1 cellular context compared by ENCODE assay signal in the genomic region with DNA sequence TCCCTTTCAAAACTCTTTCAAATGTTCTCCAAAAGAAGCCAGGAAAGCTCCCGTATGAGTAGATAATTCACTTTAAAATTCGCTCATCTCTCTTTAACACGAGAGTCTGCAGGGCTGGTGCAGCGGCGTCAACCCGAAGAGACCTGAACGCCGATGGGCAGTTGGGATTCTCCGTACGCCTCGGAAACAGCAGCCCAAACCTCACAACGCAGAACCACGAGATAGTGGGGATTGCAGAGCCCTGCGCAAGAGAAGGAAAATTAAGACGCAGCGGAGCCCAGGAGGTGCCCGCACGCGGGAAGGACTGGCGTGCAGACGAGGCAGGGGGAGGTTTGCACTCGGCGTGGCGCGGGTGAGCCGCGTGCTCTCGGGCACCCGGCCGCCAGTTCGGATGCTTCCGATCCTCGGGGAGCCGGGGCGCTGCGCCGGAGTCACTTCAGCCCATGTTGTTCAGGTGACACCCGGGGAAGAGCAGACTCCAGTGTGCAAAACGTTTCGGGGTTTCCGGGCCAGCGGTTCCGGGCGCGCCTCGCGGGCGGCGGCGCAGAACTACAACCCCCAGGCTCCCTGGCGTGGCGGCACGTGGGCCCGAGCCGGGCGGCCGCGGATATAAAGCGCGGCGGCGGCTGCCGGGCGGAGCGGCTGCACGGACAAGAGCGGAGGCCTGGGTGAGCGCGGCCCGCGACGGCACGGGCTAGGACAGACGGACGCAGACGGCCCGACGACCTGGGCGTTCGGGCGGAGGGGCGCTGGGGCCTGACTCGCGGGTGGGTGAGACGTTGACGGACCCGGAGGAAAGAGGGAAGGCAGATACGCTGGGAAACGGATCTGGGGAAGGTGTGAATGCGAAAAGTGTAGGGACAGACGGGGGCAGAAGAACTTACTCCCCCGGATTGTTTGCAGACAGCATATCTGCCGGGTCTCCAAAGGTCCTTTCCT.
A peak's percentile ranks its signal among the peaks of the same experiment; 100 is the strongest.
TF ChIP-seq lines count a peak whose summit lies in the region.

A gene with protein sequence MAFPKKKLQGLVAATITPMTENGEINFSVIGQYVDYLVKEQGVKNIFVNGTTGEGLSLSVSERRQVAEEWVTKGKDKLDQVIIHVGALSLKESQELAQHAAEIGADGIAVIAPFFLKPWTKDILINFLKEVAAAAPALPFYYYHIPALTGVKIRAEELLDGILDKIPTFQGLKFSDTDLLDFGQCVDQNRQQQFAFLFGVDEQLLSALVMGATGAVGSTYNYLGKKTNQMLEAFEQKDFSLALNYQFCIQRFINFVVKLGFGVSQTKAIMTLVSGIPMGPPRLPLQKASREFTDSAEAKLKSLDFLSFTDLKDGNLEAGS (plus strand): TSS at position 636 of the 939 bp plus-strand sequence. CDS start 4,599 bp downstream, outside the sequence.

TF ChIP-seq in HepG2, 621 proteins besides CTCF, POLR2A, EP300 and RAD21 (continued from another document and continues in another):
- TF ChIP-seq, protein P1, sequence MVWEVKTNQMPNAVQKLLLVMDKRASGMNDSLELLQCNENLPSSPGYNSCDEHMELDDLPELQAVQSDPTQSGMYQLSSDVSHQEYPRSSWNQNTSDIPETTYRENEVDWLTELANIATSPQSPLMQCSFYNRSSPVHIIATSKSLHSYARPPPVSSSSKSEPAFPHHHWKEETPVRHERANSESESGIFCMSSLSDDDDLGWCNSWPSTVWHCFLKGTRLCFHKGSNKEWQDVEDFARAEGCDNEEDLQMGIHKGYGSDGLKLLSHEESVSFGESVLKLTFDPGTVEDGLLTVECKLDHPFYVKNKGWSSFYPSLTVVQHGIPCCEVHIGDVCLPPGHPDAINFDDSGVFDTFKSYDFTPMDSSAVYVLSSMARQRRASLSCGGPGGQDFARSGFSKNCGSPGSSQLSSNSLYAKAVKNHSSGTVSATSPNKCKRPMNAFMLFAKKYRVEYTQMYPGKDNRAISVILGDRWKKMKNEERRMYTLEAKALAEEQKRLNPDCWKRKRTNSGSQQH (CRISPR knock-in tag; IDR thresholded peaks at IDR 0.05; ENCODE audit: low read depth), result no peak
- TF ChIP-seq RBAK (CRISPR knock-in tag; IDR thresholded peaks at IDR 0.05), result no peak
- TF ChIP-seq ZFAT (CRISPR knock-in tag; conservative IDR thresholded peaks at IDR 0.05), result no peak
- no peak for TF ChIP-seq ISL2 (CRISPR knock-in tag; IDR thresholded peaks at IDR 0.05)
- TF ChIP-seq ETV5 (CRISPR knock-in tag; IDR thresholded peaks at IDR 0.05; ENCODE audit: borderline replicate concordance), result peak; percentile 28; the same call in 1 of the 2 replicates
- TF ChIP-seq TP53 (CRISPR knock-in tag; conservative IDR thresholded peaks at IDR 0.05), result no peak
- TF ChIP-seq ZNF850 (CRISPR knock-in tag; conservative IDR thresholded peaks at IDR 0.05), result no peak
- no peak for TF ChIP-seq SRSF4 (IDR thresholded peaks at IDR 0.05; ENCODE audit: low read depth, low read length, poor library complexity, severe bottlenecking)
- no peak for TF ChIP-seq ARNT (IDR thresholded peaks at IDR 0.05)
- no peak for TF ChIP-seq U2AF2 (IDR thresholded peaks at IDR 0.05; ENCODE audit: low read depth, low read length)
- no peak for TF ChIP-seq KAT2B (IDR thresholded peaks at IDR 0.05; ENCODE audit: borderline replicate concordance, low read depth, low read length)
- TF ChIP-seq, protein P2, sequence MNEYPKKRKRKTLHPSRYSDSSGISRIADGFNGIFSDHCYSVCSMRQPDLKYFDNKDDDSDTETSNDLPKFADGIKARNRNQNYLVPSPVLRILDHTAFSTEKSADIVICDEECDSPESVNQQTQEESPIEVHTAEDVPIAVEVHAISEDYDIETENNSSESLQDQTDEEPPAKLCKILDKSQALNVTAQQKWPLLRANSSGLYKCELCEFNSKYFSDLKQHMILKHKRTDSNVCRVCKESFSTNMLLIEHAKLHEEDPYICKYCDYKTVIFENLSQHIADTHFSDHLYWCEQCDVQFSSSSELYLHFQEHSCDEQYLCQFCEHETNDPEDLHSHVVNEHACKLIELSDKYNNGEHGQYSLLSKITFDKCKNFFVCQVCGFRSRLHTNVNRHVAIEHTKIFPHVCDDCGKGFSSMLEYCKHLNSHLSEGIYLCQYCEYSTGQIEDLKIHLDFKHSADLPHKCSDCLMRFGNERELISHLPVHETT (CRISPR knock-in tag; conservative IDR thresholded peaks at IDR 0.05), result no peak
- TF ChIP-seq, protein P3, sequence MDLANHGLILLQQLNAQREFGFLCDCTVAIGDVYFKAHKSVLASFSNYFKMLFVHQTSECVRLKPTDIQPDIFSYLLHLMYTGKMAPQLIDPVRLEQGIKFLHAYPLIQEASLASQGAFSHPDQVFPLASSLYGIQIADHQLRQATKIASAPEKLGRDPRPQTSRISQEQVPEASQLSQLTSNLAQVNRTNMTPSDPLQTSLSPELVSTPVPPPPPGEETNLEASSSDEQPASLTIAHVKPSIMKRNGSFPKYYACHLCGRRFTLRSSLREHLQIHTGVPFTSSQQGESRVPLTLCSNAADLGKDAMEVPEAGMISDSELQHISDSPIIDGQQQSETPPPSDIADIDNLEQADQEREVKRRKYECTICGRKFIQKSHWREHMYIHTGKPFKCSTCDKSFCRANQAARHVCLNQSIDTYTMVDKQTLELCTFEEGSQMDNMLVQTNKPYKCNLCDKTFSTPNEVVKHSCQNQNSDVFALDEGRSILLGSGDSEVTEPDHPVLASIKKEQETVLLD (CRISPR knock-in tag; IDR thresholded peaks at IDR 0.05; ENCODE audit: low read depth), result no peak
- no peak for TF ChIP-seq ZNF550 (CRISPR knock-in tag; IDR thresholded peaks at IDR 0.05; ENCODE audit: borderline replicate concordance)
- TF ChIP-seq MTF1 (CRISPR knock-in tag; IDR thresholded peaks at IDR 0.05), result peak; percentile 86
- no peak for TF ChIP-seq GATAD1 (CRISPR knock-in tag; IDR thresholded peaks at IDR 0.05)
- TF ChIP-seq ZNF558 (CRISPR knock-in tag; IDR thresholded peaks at IDR 0.05; ENCODE audit: borderline replicate concordance), result no peak
- 0 out of 2 replicates have a peak, but pooled peaks have one; percentile 38 for TF ChIP-seq REPIN1 (CRISPR knock-in tag; IDR thresholded peaks at IDR 0.05; ENCODE audit: borderline replicate concordance, low read depth)
- no peak for TF ChIP-seq DMAP1 (CRISPR knock-in tag; IDR thresholded peaks at IDR 0.05)
- no peak for TF ChIP-seq ZFP36L2 (CRISPR knock-in tag; IDR thresholded peaks at IDR 0.05)
- peak; percentile 83 for TF ChIP-seq GABPB1 (CRISPR knock-in tag; IDR thresholded peaks at IDR 0.05)
- no peak for TF ChIP-seq NFKBIZ (CRISPR knock-in tag; IDR thresholded peaks at IDR 0.05)
- TF ChIP-seq EED (CRISPR knock-in tag; IDR thresholded peaks at IDR 0.05), result peak; percentile 51; the same call in 1 of the 2 replicates
- TF ChIP-seq ZNF557 (CRISPR knock-in tag; IDR thresholded peaks at IDR 0.05), result no peak
- TF ChIP-seq ZNF567 (CRISPR knock-in tag; IDR thresholded peaks at IDR 0.05; ENCODE audit: borderline replicate concordance), result no peak
- TF ChIP-seq PAF1 (CRISPR knock-in tag; IDR thresholded peaks at IDR 0.05), result no peak
- TF ChIP-seq CEBPB (IDR thresholded peaks at IDR 0.05; ENCODE audit: borderline replicate concordance, low read depth, low read length), result no peak
- no peak for TF ChIP-seq KLF16 (CRISPR knock-in tag; IDR thresholded peaks at IDR 0.05)
- TF ChIP-seq ZNF235 (CRISPR knock-in tag; IDR thresholded peaks at IDR 0.05; ENCODE audit: borderline replicate concordance), result no peak
- TF ChIP-seq, protein P4, sequence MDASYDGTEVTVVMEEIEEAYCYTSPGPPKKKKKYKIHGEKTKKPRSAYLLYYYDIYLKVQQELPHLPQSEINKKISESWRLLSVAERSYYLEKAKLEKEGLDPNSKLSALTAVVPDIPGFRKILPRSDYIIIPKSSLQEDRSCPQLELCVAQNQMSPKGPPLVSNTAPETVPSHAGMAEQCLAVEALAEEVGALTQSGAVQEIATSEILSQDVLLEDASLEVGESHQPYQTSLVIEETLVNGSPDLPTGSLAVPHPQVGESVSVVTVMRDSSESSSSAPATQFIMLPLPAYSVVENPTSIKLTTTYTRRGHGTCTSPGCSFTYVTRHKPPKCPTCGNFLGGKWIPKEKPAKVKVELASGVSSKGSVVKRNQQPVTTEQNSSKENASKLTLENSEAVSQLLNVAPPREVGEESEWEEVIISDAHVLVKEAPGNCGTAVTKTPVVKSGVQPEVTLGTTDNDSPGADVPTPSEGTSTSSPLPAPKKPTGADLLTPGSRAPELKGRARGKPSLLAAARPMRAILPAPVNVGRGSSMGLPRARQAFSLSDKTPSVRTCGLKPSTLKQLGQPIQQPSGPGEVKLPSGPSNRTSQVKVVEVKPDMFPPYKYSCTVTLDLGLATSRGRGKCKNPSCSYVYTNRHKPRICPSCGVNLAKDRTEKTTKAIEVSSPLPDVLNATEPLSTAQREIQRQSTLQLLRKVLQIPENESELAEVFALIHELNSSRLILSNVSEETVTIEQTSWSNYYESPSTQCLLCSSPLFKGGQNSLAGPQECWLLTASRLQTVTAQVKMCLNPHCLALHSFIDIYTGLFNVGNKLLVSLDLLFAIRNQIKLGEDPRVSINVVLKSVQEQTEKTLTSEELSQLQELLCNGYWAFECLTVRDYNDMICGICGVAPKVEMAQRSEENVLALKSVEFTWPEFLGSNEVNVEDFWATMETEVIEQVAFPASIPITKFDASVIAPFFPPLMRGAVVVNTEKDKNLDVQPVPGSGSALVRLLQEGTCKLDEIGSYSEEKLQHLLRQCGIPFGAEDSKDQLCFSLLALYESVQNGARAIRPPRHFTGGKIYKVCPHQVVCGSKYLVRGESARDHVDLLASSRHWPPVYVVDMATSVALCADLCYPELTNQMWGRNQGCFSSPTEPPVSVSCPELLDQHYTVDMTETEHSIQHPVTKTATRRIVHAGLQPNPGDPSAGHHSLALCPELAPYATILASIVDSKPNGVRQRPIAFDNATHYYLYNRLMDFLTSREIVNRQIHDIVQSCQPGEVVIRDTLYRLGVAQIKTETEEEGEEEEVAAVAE (CRISPR knock-in tag; IDR thresholded peaks at IDR 0.05; ENCODE audit: borderline replicate concordance), result no peak
- TF ChIP-seq, protein P5, sequence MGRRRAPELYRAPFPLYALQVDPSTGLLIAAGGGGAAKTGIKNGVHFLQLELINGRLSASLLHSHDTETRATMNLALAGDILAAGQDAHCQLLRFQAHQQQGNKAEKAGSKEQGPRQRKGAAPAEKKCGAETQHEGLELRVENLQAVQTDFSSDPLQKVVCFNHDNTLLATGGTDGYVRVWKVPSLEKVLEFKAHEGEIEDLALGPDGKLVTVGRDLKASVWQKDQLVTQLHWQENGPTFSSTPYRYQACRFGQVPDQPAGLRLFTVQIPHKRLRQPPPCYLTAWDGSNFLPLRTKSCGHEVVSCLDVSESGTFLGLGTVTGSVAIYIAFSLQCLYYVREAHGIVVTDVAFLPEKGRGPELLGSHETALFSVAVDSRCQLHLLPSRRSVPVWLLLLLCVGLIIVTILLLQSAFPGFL (CRISPR knock-in tag; IDR thresholded peaks at IDR 0.05), result 0 out of 2 replicates have a peak, but pooled peaks have one; percentile 40
- TF ChIP-seq TOE1 (CRISPR knock-in tag; IDR thresholded peaks at IDR 0.05), result no peak
- no peak for TF ChIP-seq NFE2 (CRISPR knock-in tag; IDR thresholded peaks at IDR 0.05)
- 0 out of 2 replicates have a peak, but pooled peaks have one; percentile 33 for TF ChIP-seq ZNF451 (CRISPR knock-in tag; IDR thresholded peaks at IDR 0.05)
- no peak for TF ChIP-seq ZNF644 (CRISPR knock-in tag; IDR thresholded peaks at IDR 0.05; ENCODE audit: low read depth)
- TF ChIP-seq, protein P6, sequence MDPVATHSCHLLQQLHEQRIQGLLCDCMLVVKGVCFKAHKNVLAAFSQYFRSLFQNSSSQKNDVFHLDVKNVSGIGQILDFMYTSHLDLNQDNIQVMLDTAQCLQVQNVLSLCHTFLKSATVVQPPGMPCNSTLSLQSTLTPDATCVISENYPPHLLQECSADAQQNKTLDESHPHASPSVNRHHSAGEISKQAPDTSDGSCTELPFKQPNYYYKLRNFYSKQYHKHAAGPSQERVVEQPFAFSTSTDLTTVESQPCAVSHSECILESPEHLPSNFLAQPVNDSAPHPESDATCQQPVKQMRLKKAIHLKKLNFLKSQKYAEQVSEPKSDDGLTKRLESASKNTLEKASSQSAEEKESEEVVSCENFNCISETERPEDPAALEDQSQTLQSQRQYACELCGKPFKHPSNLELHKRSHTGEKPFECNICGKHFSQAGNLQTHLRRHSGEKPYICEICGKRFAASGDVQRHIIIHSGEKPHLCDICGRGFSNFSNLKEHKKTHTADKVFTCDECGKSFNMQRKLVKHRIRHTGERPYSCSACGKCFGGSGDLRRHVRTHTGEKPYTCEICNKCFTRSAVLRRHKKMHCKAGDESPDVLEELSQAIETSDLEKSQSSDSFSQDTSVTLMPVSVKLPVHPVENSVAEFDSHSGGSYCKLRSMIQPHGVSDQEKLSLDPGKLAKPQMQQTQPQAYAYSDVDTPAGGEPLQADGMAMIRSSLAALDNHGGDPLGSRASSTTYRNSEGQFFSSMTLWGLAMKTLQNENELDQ (CRISPR knock-in tag; IDR thresholded peaks at IDR 0.05; ENCODE audit: borderline replicate concordance), result no peak
- TF ChIP-seq MATR3 (CRISPR knock-in tag; IDR thresholded peaks at IDR 0.05), result no peak
- no peak for TF ChIP-seq CENPT (CRISPR knock-in tag; IDR thresholded peaks at IDR 0.05; ENCODE audit: low read depth)
- no peak for TF ChIP-seq ZNF484 (CRISPR knock-in tag; IDR thresholded peaks at IDR 0.05; ENCODE audit: borderline replicate concordance, low read depth)
- TF ChIP-seq, protein P7, sequence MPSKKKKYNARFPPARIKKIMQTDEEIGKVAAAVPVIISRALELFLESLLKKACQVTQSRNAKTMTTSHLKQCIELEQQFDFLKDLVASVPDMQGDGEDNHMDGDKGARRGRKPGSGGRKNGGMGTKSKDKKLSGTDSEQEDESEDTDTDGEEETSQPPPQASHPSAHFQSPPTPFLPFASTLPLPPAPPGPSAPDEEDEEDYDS (CRISPR knock-in tag; IDR thresholded peaks at IDR 0.05), result peak; percentile 28; the same call in 1 of the 2 replicates
- TF ChIP-seq, protein P8, sequence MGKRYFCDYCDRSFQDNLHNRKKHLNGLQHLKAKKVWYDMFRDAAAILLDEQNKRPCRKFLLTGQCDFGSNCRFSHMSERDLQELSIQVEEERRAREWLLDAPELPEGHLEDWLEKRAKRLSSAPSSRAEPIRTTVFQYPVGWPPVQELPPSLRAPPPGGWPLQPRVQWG (CRISPR knock-in tag; IDR thresholded peaks at IDR 0.05; ENCODE audit: borderline replicate concordance, low read depth), result no peak
- no peak for TF ChIP-seq KDM2A (CRISPR knock-in tag; IDR thresholded peaks at IDR 0.05; ENCODE audit: borderline replicate concordance, low read depth)
- TF ChIP-seq, protein P9, sequence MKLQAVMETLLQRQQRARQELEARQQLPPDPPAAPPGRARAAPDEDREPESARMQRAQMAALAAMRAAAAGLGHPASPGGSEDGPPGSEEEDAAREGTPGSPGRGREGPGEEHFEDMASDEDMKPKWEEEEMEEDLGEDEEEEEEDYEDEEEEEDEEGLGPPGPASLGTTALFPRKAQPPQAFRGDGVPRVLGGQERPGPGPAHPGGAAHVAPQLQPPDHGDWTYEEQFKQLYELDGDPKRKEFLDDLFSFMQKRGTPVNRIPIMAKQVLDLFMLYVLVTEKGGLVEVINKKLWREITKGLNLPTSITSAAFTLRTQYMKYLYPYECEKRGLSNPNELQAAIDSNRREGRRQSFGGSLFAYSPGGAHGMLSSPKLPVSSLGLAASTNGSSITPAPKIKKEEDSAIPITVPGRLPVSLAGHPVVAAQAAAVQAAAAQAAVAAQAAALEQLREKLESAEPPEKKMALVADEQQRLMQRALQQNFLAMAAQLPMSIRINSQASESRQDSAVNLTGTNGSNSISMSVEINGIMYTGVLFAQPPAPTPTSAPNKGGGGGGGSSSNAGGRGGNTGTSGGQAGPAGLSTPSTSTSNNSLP (IDR thresholded peaks at IDR 0.05; ENCODE audit: low read depth, low read length), result no peak
- TF ChIP-seq ZNF562 (CRISPR knock-in tag; IDR thresholded peaks at IDR 0.05; ENCODE audit: borderline replicate concordance), result no peak
- peak; percentile 45; the same call in 1 of the 2 replicates for TF ChIP-seq ATF7-NPFF (CRISPR knock-in tag; IDR thresholded peaks at IDR 0.05; ENCODE audit: low read depth)
- 0 out of 2 replicates have a peak, but pooled peaks have one; percentile 51 for TF ChIP-seq SRY (CRISPR knock-in tag; IDR thresholded peaks at IDR 0.05)
- TF ChIP-seq DNMT3B (CRISPR knock-in tag; conservative IDR thresholded peaks at IDR 0.05), result no peak
